1 cellular context compared by ENCODE assay signal in the genomic region with DNA sequence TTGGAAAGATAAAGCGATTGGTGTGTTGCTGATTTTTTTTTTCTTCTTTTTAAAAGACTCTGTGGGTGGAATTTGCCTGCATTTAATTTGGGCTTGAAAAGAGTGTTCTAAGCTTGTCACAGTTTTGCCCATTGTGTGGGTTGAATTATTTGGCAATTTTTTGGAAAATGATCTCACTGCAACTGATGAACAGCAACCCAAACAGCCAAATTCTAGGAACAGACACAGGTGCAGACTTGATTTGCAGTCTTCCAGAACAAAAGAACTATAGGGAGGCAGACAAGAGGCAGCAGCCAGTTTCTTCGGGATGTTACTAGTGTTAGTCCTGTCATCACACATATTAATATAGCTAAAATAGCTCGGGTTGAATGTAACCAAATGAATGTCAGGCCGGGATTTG.
TF ChIP-seq lines count a peak whose summit lies in the region.

No MANE protein-coding gene starts in this region.

TF ChIP-seq in WTC11, 78 proteins besides CTCF, POLR2A, EP300 and RAD21:
- TF ChIP-seq, protein P1, sequence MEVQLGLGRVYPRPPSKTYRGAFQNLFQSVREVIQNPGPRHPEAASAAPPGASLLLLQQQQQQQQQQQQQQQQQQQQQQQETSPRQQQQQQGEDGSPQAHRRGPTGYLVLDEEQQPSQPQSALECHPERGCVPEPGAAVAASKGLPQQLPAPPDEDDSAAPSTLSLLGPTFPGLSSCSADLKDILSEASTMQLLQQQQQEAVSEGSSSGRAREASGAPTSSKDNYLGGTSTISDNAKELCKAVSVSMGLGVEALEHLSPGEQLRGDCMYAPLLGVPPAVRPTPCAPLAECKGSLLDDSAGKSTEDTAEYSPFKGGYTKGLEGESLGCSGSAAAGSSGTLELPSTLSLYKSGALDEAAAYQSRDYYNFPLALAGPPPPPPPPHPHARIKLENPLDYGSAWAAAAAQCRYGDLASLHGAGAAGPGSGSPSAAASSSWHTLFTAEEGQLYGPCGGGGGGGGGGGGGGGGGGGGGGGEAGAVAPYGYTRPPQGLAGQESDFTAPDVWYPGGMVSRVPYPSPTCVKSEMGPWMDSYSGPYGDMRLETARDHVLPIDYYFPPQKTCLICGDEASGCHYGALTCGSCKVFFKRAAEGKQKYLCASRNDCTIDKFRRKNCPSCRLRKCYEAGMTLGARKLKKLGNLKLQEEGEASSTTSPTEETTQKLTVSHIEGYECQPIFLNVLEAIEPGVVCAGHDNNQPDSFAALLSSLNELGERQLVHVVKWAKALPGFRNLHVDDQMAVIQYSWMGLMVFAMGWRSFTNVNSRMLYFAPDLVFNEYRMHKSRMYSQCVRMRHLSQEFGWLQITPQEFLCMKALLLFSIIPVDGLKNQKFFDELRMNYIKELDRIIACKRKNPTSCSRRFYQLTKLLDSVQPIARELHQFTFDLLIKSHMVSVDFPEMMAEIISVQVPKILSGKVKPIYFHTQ (CRISPR knock-in tag; IDR thresholded peaks at IDR 0.05), result no peak
- TF ChIP-seq TEAD1 (CRISPR knock-in tag; IDR thresholded peaks at IDR 0.05) (no peak), ZBTB21 (CRISPR knock-in tag; IDR thresholded peaks at IDR 0.05; ENCODE audit: borderline replicate concordance) (no peak)
- TF ChIP-seq, protein P2, sequence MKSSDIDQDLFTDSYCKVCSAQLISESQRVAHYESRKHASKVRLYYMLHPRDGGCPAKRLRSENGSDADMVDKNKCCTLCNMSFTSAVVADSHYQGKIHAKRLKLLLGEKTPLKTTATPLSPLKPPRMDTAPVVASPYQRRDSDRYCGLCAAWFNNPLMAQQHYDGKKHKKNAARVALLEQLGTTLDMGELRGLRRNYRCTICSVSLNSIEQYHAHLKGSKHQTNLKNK (CRISPR knock-in tag; IDR thresholded peaks at IDR 0.05), result no peak
TF ChIP-seq in WTC11: peak in this region for 0.
